1 cellular context compared by ENCODE assay signal in the genomic region with DNA sequence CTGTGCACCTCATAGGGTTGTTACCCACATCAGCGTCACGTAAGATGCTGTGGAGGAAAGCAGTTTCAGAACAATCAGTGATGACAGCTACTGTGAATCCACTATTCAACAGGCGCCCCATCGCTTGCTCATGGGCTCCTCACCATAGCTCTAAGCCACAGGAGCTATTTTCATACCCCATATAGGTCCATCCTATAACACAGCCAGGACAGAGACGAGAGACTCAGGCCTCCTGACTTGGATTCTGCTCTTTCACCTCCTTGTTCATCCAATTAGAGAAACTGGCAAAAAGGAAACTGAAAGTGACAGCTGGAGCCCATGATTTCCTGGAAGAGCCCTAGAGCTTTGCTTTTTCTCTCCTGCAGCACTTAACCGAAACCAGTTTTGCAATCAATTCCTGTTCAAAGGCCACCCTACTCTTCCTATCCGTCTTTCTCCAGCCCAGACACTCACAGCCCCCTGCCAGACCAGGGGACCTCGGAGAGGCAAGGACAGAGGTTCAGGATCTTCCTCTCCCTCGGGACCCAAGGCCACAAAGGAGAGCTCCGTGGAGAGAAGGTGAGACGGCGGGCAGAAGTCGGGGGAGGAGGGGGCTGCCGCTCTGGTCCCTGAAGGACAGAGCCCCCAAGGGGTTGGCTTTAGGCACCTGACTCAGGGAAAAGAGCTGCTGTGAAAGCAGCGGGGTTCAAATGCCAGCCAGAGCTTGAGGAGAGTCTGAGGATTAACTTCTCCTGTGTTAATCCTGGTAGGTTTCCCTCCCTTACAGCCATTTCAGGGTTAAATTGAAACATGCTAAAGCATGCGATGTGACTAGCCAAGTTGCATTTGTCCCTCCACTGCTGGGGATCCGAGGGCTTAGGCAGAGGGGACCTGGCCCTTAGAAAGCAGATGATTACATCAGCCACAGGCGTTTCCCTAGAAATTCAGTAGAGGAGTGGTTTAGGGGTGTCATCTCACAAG.
TF ChIP-seq lines count a peak whose summit lies in the region.

A gene with protein sequence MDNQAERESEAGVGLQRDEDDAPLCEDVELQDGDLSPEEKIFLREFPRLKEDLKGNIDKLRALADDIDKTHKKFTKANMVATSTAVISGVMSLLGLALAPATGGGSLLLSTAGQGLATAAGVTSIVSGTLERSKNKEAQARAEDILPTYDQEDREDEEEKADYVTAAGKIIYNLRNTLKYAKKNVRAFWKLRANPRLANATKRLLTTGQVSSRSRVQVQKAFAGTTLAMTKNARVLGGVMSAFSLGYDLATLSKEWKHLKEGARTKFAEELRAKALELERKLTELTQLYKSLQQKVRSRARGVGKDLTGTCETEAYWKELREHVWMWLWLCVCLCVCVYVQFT (plus strand): TSS at position 381 of the 960 bp plus-strand sequence. CDS start 7,980 bp downstream, outside the sequence.

TF ChIP-seq in H1, 55 proteins besides CTCF, POLR2A, EP300 and RAD21:
- peak; percentile 25; the same call in 1 of the 2 replicates for TF ChIP-seq CEBPB (IDR thresholded peaks at IDR 0.05; ENCODE audit: low read depth, low read length)
- TF ChIP-seq ASH2L (IDR thresholded peaks at IDR 0.05; ENCODE audit: low read length) = peak; percentile 50
- TF ChIP-seq, protein P1, sequence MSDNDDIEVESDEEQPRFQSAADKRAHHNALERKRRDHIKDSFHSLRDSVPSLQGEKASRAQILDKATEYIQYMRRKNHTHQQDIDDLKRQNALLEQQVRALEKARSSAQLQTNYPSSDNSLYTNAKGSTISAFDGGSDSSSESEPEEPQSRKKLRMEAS (IDR thresholded peaks at IDR 0.05) = 0 out of 2 replicates have a peak, but pooled peaks have one; percentile 13
- no peak for TF ChIP-seq TCF12 (IDR thresholded peaks at IDR 0.05; ENCODE audit: low read depth, low read length)
